Comparison of ENCODE assay signal across 1 cellular context in genomic region chr1:10679521-10680220, GRCh38.
TF ChIP-seq lines count a peak whose summit lies in the region.

No MANE protein-coding gene starts in this region.

TF ChIP-seq in HepG2, 621 proteins besides CTCF, POLR2A, EP300 and RAD21 (continued from another document):
- TF ChIP-seq ZBTB4 (CRISPR knock-in tag; IDR thresholded peaks at IDR 0.05; ENCODE audit: borderline replicate concordance), result 0 out of 2 replicates have a peak, but pooled peaks have one; percentile 9
- TF ChIP-seq, protein P1, sequence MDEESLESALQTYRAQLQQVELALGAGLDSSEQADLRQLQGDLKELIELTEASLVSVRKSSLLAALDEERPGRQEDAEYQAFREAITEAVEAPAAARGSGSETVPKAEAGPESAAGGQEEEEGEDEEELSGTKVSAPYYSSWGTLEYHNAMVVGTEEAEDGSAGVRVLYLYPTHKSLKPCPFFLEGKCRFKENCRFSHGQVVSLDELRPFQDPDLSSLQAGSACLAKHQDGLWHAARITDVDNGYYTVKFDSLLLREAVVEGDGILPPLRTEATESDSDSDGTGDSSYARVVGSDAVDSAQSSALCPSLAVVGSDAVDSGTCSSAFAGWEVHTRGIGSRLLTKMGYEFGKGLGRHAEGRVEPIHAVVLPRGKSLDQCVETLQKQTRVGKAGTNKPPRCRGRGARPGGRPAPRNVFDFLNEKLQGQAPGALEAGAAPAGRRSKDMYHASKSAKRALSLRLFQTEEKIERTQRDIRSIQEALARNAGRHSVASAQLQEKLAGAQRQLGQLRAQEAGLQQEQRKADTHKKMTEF (CRISPR knock-in tag; IDR thresholded peaks at IDR 0.05), result peak; percentile 36; the same call in 1 of the 2 replicates
- no peak for TF ChIP-seq ZC3H13 (CRISPR knock-in tag; IDR thresholded peaks at IDR 0.05)
- TF ChIP-seq ZNF652 (CRISPR knock-in tag; IDR thresholded peaks at IDR 0.05; ENCODE audit: borderline replicate concordance, low read depth), result peak; percentile 40; the same call in 1 of the 2 replicates
- peak; percentile 71; the same call in 1 of the 2 replicates for TF ChIP-seq PITX1 (CRISPR knock-in tag; IDR thresholded peaks at IDR 0.05)
- no peak for TF ChIP-seq ATM (IDR thresholded peaks at IDR 0.05; ENCODE audit: borderline replicate concordance)
